In genomic region chr18:8362863-8363262, GRCh38 we compare ENCODE assay signal across 17 cellular contexts.
A peak's percentile ranks its signal among the peaks of the same experiment; 100 is the strongest.
DNase-seq lines count a peak whose midpoint lies in the region; ATAC-seq and TF ChIP-seq lines count a peak whose summit lies in the region.
"Had no signal": no experiment of that assay in that cellular context is flagged by ENCODE, and none has a peak within 500 bp of the region (broad histone marks: within the 10 kb centered on the region; RNA-seq: fewer than 3 reads in every experiment).

No MANE protein-coding gene starts in this region.

- H3K9me3 ChIP-seq in heart left ventricle, result no peaks in the 10 kb centered on the region
- no peaks in the 10 kb centered on the region for H3K9me3 ChIP-seq in right atrium auricular region

- DNase-seq in heart left ventricle (no peak), right atrium auricular region (ENCODE audit: low spot score) (no peak), NCI-H69 (lab: John Stamatoyannopoulos, UW) (peak; percentile 31), coronary artery (ENCODE audit: low spot score) (peak; percentile 29), mesendoderm (no peak), NCI-H748 treated with DMSO at 0.1 percent for 48 hours (lab: John Stamatoyannopoulos, UW) (no peak)
- DNase-seq in activated naive CD4-positive, alpha-beta T cell treated with anti-CD3 and anti-CD28 coated beads, Interleukin-2, amount 50 U/mL, for 16 hours, result no peak
- DNase-seq: C1 segment of cervical spinal cord; Calu3; CD4-positive, alpha-beta memory T cell; COR-L47; DMS53; DMS79 treated with DMSO at 0.1 percent for 48 hours; GF-D8; H9 had no signal

- H3K56ac ChIP-seq in mesendoderm (ENCODE audit: low read length), result peak overlapping the region; percentile 43

- H3K4ac ChIP-seq in mesendoderm (ENCODE audit: low read depth, low read length), result no peak overlapping the region

- H3K36me3 ChIP-seq in heart left ventricle, result peaks cover 0 to 11% (median 0%) of the 10 kb centered on the region in 9 donors
- H3K36me3 ChIP-seq in right atrium auricular region, result no peaks in the 10 kb centered on the region
- H3K36me3 ChIP-seq in mesendoderm (ENCODE audit: control insufficient read depth, insufficient read depth, low read length), result no peaks in the 10 kb centered on the region

- H2BK120ac ChIP-seq in mesendoderm (ENCODE audit: low read depth, low read length), result no peak overlapping the region

- H4K8ac ChIP-seq in mesendoderm (ENCODE audit: low read depth, low read length), result no peak overlapping the region

- H3K18ac ChIP-seq in mesendoderm (ENCODE audit: low read length), result no peak overlapping the region

- no peak overlapping the region for H4K5ac ChIP-seq in mesendoderm (ENCODE audit: low read length)

- H2AK5ac ChIP-seq in mesendoderm (ENCODE audit: low read length), result no peak overlapping the region

- TF ChIP-seq POLR2A in heart left ventricle (IDR thresholded peaks at IDR 0.05), result no peak

- peaks cover 0 to 37% (median 13%) of the 10 kb centered on the region in 12 donors for H3K4me1 ChIP-seq in heart left ventricle
- H3K4me1 ChIP-seq in right atrium auricular region, result peaks cover 0 to 21% of the 10 kb centered on the region in 2 donors
- H3K4me1 ChIP-seq in mesendoderm (ENCODE audit: control insufficient read depth, low read depth, low read length), result peaks cover 21% of the 10 kb centered on the region

- no peak overlapping the region for H3K9ac ChIP-seq in mesendoderm (ENCODE audit: low read length)

- H3K23ac ChIP-seq in mesendoderm (ENCODE audit: low read length), result no peak overlapping the region

- H3K27ac ChIP-seq in heart left ventricle, result peak overlapping the region in 1 of 12 donors; percentile 25
- H3K27ac ChIP-seq in right atrium auricular region, result no peak overlapping the region
- no peak overlapping the region for H3K27ac ChIP-seq in coronary artery
- no peak overlapping the region for H3K27ac ChIP-seq in mesendoderm (ENCODE audit: low read depth, low read length)

- no peaks in the 10 kb centered on the region for H3K79me2 ChIP-seq in mesendoderm (ENCODE audit: control insufficient read depth, insufficient read depth, low read length)

- H2BK15ac ChIP-seq in mesendoderm (replicated peaks; ENCODE audit: low read depth), result no peak overlapping the region

- no peak overlapping the region for H2BK5ac ChIP-seq in mesendoderm (ENCODE audit: low read length)

- no peak overlapping the region for H3K4me2 ChIP-seq in mesendoderm (ENCODE audit: low read length)
- H3K4me2 ChIP-seq: GM23338 had no signal

- TF ChIP-seq CTCF in heart left ventricle (IDR thresholded peaks at IDR 0.05) (no peak), right atrium auricular region (IDR thresholded peaks at IDR 0.05) (no peak), coronary artery (IDR thresholded peaks at IDR 0.05) (no peak)

- H3K79me1 ChIP-seq in mesendoderm (ENCODE audit: low read length), result no peaks in the 10 kb centered on the region

- intact Hi-C loops in heart left ventricle (cut with DNase I), result loop anchor here in 2 of 10 donors (10.0 kb wide), 2 partner anchors 58 to 278 kb away; no protein-coding TSS in a partner anchor

- no peak overlapping the region for H3K4me3 ChIP-seq in heart left ventricle
- no peak overlapping the region for H3K4me3 ChIP-seq in right atrium auricular region
- H3K4me3 ChIP-seq in coronary artery, result no peak overlapping the region
- no peak overlapping the region for H3K4me3 ChIP-seq in mesendoderm (ENCODE audit: low read length)
- H3K4me3 ChIP-seq: GM23338 had no signal

- WGBS in heart left ventricle, 4 donors, result 83 to 90% (median 87%) methylated on average over 5 of the region's 5 CpGs
- no CpG with 5 or more reads among the region's 5 CpGs for WGBS in mesendoderm (ENCODE audit: extremely low coverage, insufficient coverage, low lambda C conversion rate)

- peak; percentile 29 to 77 (median 42) for ATAC-seq in heart left ventricle
- ATAC-seq: HCT116 had no signal

- H3K27me3 ChIP-seq in heart left ventricle, result no peaks in the 10 kb centered on the region
- no peaks in the 10 kb centered on the region for H3K27me3 ChIP-seq in right atrium auricular region
- H3K27me3 ChIP-seq in mesendoderm (ENCODE audit: insufficient read depth, low read length, poor library complexity), result no peaks in the 10 kb centered on the region

Comparison
In these comparisons a context has a peak if more than half of its experiments do, and no peak if none do; other contexts are left out.
1. DNase-seq: peak in NCI-H69 (single experiment) and coronary artery (single experiment); none in heart left ventricle (0 of 5), right atrium auricular region (single experiment), mesendoderm (single experiment), NCI-H748 treated with DMSO at 0.1 percent for 48 hours (single experiment) and activated naive CD4-positive, alpha-beta T cell treated with anti-CD3 and anti-CD28 coated beads, Interleukin-2, amount 50 U/mL, for 16 hours (single experiment).